In genomic region chr6:166342293-166343156, GRCh38 we compare ENCODE assay signal across 1 cellular context.
A peak's percentile ranks its signal among the peaks of the same experiment; 100 is the strongest.
TF ChIP-seq lines count a peak whose summit lies in the region.

Gene SFT2D1 (minus strand): TSS chr6:166342545. CDS start chr6:166342481, 64 bp downstream.

TF ChIP-seq in HepG2, 621 proteins besides CTCF, POLR2A, EP300 and RAD21 (continued from another document and continues in another):
- peak; percentile 72 for TF ChIP-seq ZSCAN5A (CRISPR knock-in tag; IDR thresholded peaks at IDR 0.05; ENCODE audit: borderline replicate concordance)
- peak; percentile 93 for TF ChIP-seq ELF3 (CRISPR knock-in tag; IDR thresholded peaks at IDR 0.05)
- TF ChIP-seq RBFOX2 (IDR thresholded peaks at IDR 0.05; ENCODE audit: low read depth, low read length), result peak; percentile 100
- no peak; the same call in 1 of the 2 replicates for TF ChIP-seq IRX3 (CRISPR knock-in tag; IDR thresholded peaks at IDR 0.05; ENCODE audit: borderline replicate concordance, low read depth)
- TF ChIP-seq MXD4 (CRISPR knock-in tag; IDR thresholded peaks at IDR 0.05), result peak; percentile 84
- no peak for TF ChIP-seq ZNF44 (CRISPR knock-in tag; IDR thresholded peaks at IDR 0.05)
- peak; percentile 98 for TF ChIP-seq PHF8 (CRISPR knock-in tag; IDR thresholded peaks at IDR 0.05)
- TF ChIP-seq ZNF253 (CRISPR knock-in tag; IDR thresholded peaks at IDR 0.05; ENCODE audit: borderline replicate concordance), result peak; percentile 75; the same call in 1 of the 2 replicates
- peak; percentile 98 for TF ChIP-seq GABPB1 (CRISPR knock-in tag; IDR thresholded peaks at IDR 0.05)
- peak; percentile 98 for TF ChIP-seq ZNF451 (CRISPR knock-in tag; IDR thresholded peaks at IDR 0.05)
- peak; percentile 95; the same call in 1 of the 2 replicates for TF ChIP-seq ZC3H13 (CRISPR knock-in tag; IDR thresholded peaks at IDR 0.05)
- no peak; the same call in 1 of the 2 replicates for TF ChIP-seq ZNF460 (CRISPR knock-in tag; IDR thresholded peaks at IDR 0.05; ENCODE audit: borderline replicate concordance)
- TF ChIP-seq E2F5 (CRISPR knock-in tag; conservative IDR thresholded peaks at IDR 0.05), result peak; percentile 26
- TF ChIP-seq JUN (CRISPR knock-in tag; IDR thresholded peaks at IDR 0.05), result peak; percentile 33
- peak; percentile 45; the same call in 1 of the 2 replicates for TF ChIP-seq RNF219 (CRISPR knock-in tag; IDR thresholded peaks at IDR 0.05)
- TF ChIP-seq ZNF652 (CRISPR knock-in tag; IDR thresholded peaks at IDR 0.05; ENCODE audit: borderline replicate concordance, low read depth), result no peak
- TF ChIP-seq PLSCR1 (CRISPR knock-in tag; IDR thresholded peaks at IDR 0.05; ENCODE audit: borderline replicate concordance), result 0 out of 2 replicates have a peak, but pooled peaks have one; percentile 64
- TF ChIP-seq ZNF235 (CRISPR knock-in tag; IDR thresholded peaks at IDR 0.05; ENCODE audit: borderline replicate concordance), result peak; percentile 97
- TF ChIP-seq ZNF292 (CRISPR knock-in tag; IDR thresholded peaks at IDR 0.05; ENCODE audit: borderline replicate concordance, low read depth), result peak; percentile 87
- TF ChIP-seq ZNF224 (CRISPR knock-in tag; IDR thresholded peaks at IDR 0.05), result peak; percentile 89; the same call in 1 of the 2 replicates
- peak; percentile 92; the same call in 1 of the 2 replicates for TF ChIP-seq NAIF1 (CRISPR knock-in tag; IDR thresholded peaks at IDR 0.05; ENCODE audit: borderline replicate concordance)
- no peak for TF ChIP-seq GPBP1L1 (CRISPR knock-in tag; IDR thresholded peaks at IDR 0.05)
- 0 out of 2 replicates have a peak, but pooled peaks have one; percentile 52 for TF ChIP-seq ZBTB2 (CRISPR knock-in tag; IDR thresholded peaks at IDR 0.05; ENCODE audit: low read depth)
- no peak for TF ChIP-seq NFIC (IDR thresholded peaks at IDR 0.05; ENCODE audit: low read length)
- TF ChIP-seq ZNF687 (CRISPR knock-in tag; IDR thresholded peaks at IDR 0.05), result peak; percentile 98
- TF ChIP-seq ZBTB49 (CRISPR knock-in tag; IDR thresholded peaks at IDR 0.05; ENCODE audit: borderline replicate concordance), result no peak
- TF ChIP-seq ZNF646 (CRISPR knock-in tag; IDR thresholded peaks at IDR 0.05), result peak; percentile 42; the same call in 1 of the 2 replicates
- peak; percentile 85 for TF ChIP-seq ZNF317 (CRISPR knock-in tag; IDR thresholded peaks at IDR 0.05)
- peak; percentile 88 for TF ChIP-seq SRY (CRISPR knock-in tag; IDR thresholded peaks at IDR 0.05)
